In the genomic region with DNA sequence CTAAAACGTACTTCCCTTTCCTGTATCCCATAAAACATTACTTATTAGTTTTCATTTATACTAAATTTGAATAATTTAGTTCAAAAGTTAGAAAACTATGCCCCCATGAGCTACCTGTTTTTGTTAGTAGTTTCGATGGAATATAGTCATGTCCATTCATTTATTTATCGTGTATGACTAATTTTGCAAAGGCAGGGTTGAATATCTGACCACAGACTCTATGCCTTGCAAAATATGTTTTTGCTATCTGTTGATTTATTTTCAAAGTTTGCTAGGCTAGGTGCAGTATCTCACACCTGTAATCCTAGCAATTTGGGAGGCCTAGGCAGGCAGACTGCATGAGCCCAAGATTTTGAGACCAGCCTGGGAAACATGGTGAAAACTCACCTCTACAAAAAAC, we compare ENCODE assay signal across 32 cellular contexts.
"Had no signal": no experiment of that assay in that cellular context is flagged by ENCODE, and none has a peak within 500 bp of the region (broad histone marks: within the 10 kb centered on the region; RNA-seq: fewer than 3 reads in every experiment).

No MANE protein-coding gene starts in this region.

- ATAC-seq: esophagus mucosa, left cardiac atrium, left ventricle myocardium superior, right lobe of liver had no signal

- DNase-seq: activated CD4-positive, alpha-beta memory T cell treated with anti-CD3 and anti-CD28 coated beads for 36 hours; activated CD4-positive, alpha-beta T cell treated with anti-CD3 and anti-CD28 coated beads, Interleukin-2, amount 10 ng/mL, durations not matched to agents 24 days and 14 days; activated CD4-positive, CD25-positive, alpha-beta regulatory T cell treated with anti-CD3 and anti-CD28 coated beads, Interleukin-2, amount 50 U/mL, for 72 hours; activated gamma-delta T cell; activated naive CD4-positive, alpha-beta T cell treated with anti-CD3 and anti-CD28 coated beads, Interleukin-2, amount 10 ng/mL, durations not matched to agents 7 days and 5 days; activated T-cell treated with anti-CD3 and anti-CD28 coated beads for 4 hours; amygdala; cerebellar nuclear complex; dorsolateral prefrontal cortex; effector memory CD4-positive, alpha-beta T cell; foreskin fibroblast; head of caudate nucleus; hippocampal formation; left cardiac atrium; left ventricle myocardium superior; right lobe of liver; stimulated activated CD4-positive, alpha-beta T cell treated with anti-CD3 and anti-CD28 coated beads, Interleukin-4, amount 100 ng/mL, for 1 hour; SW 1271; T-helper 9 cell; trophoblast cell had no signal

- H3K4me1 ChIP-seq: right lobe of liver, vagina had no signal

- H3K9me3 Mint-ChIP-seq: activated CD4-positive, alpha-beta memory T cell treated with anti-CD3 and anti-CD28 coated beads for 36 hours; activated CD4-positive, alpha-beta T cell treated with anti-CD3 and anti-CD28 coated beads, Interleukin-2, amount 10 ng/mL, durations not matched to agents 24 days and 14 days; activated naive CD4-positive, alpha-beta T cell treated with anti-CD3 and anti-CD28 coated beads, Interleukin-2, amount 10 ng/mL, durations not matched to agents 7 days and 5 days; activated T-helper 1 cell treated with anti-CD3 and anti-CD28 coated beads, Interleukin-12 subunit alpha, Interleukin-12 subunit beta, Interleukin-2, Interleukin-4 antibody, amounts not matched to agents 30 ng/mL and 10 ng/mL and 1 ng/mL, durations not matched to agents 14 hours and 24 hours and 36 hours; nephron; stimulated activated naive CD8-positive, alpha-beta T cell treated with anti-CD3 and anti-CD28 coated beads, Interleukin-15, Interleukin-2, amounts not matched to agents 100 ng/mL and 50 ng/mL, for 24 hours; T-helper 1 cell treated with Interleukin-12 subunit alpha and Interleukin-12 subunit beta and Interleukin-4 antibody, amounts not matched to agents 30 μg/mL and 1 μg/mL, for 36 hours had no signal

- H3K27ac ChIP-seq: coronary artery, dorsolateral prefrontal cortex, neutrophil, right lobe of liver, thoracic aorta, vagina, VCaP had no signal

- FAIRE-seq: keratinocyte, TTC549 had no signal

- H3K27me3 ChIP-seq: dorsolateral prefrontal cortex, neutrophil, right lobe of liver, vagina had no signal

- H3K4me3 ChIP-seq: coronary artery, dorsolateral prefrontal cortex, right lobe of liver, thoracic aorta, vagina had no signal

- H3K4me1 Mint-ChIP-seq: activated naive CD4-positive, alpha-beta T cell treated with anti-CD3 and anti-CD28 coated beads, Interleukin-2, amount 10 ng/mL, durations not matched to agents 7 days and 5 days; nephron had no signal

- H3K27me3 Mint-ChIP-seq: activated CD4-positive, alpha-beta memory T cell treated with anti-CD3 and anti-CD28 coated beads for 36 hours; activated CD4-positive, alpha-beta T cell treated with anti-CD3 and anti-CD28 coated beads, Interleukin-2, amount 10 ng/mL, durations not matched to agents 24 days and 14 days; activated naive CD4-positive, alpha-beta T cell treated with anti-CD3 and anti-CD28 coated beads, Interleukin-2, amount 10 ng/mL, durations not matched to agents 7 days and 5 days; stimulated activated naive CD8-positive, alpha-beta T cell treated with anti-CD3 and anti-CD28 coated beads, Interleukin-15, Interleukin-2, amounts not matched to agents 100 ng/mL and 50 ng/mL, for 24 hours had no signal

- H3K27ac Mint-ChIP-seq: activated CD4-positive, alpha-beta memory T cell treated with anti-CD3 and anti-CD28 coated beads for 36 hours; activated CD4-positive, alpha-beta T cell treated with anti-CD3 and anti-CD28 coated beads, Interleukin-2, amount 10 ng/mL, durations not matched to agents 24 days and 14 days; activated naive CD4-positive, alpha-beta T cell treated with anti-CD3 and anti-CD28 coated beads, Interleukin-2, amount 10 ng/mL, durations not matched to agents 7 days and 5 days; activated T-helper 1 cell treated with anti-CD3 and anti-CD28 coated beads, Interleukin-12 subunit alpha, Interleukin-12 subunit beta, Interleukin-2, Interleukin-4 antibody, amounts not matched to agents 30 ng/mL and 10 ng/mL and 1 ng/mL, durations not matched to agents 14 hours and 24 hours and 36 hours; nephron; stimulated activated naive CD8-positive, alpha-beta T cell treated with anti-CD3 and anti-CD28 coated beads, Interleukin-15, Interleukin-2, amounts not matched to agents 100 ng/mL and 50 ng/mL, for 24 hours had no signal

- H3K9me3 ChIP-seq: neutrophil, right lobe of liver, thoracic aorta, vagina had no signal

- H3K4me3 Mint-ChIP-seq: activated CD4-positive, alpha-beta memory T cell treated with anti-CD3 and anti-CD28 coated beads for 36 hours; activated CD4-positive, alpha-beta T cell treated with anti-CD3 and anti-CD28 coated beads, Interleukin-2, amount 10 ng/mL, durations not matched to agents 24 days and 14 days; activated naive CD4-positive, alpha-beta T cell treated with anti-CD3 and anti-CD28 coated beads, Interleukin-2, amount 10 ng/mL, durations not matched to agents 7 days and 5 days; activated T-helper 1 cell treated with anti-CD3 and anti-CD28 coated beads, Interleukin-12 subunit alpha, Interleukin-12 subunit beta, Interleukin-2, Interleukin-4 antibody, amounts not matched to agents 30 ng/mL and 10 ng/mL and 1 ng/mL, durations not matched to agents 14 hours and 24 hours and 36 hours; nephron; stimulated activated naive CD8-positive, alpha-beta T cell treated with anti-CD3 and anti-CD28 coated beads, Interleukin-15, Interleukin-2, amounts not matched to agents 100 ng/mL and 50 ng/mL, for 24 hours; T-helper 1 cell treated with Interleukin-12 subunit alpha and Interleukin-12 subunit beta and Interleukin-4 antibody, amounts not matched to agents 30 μg/mL and 1 μg/mL, for 36 hours had no signal
